ENCODE assay signal across 10 cellular contexts in the genomic region with DNA sequence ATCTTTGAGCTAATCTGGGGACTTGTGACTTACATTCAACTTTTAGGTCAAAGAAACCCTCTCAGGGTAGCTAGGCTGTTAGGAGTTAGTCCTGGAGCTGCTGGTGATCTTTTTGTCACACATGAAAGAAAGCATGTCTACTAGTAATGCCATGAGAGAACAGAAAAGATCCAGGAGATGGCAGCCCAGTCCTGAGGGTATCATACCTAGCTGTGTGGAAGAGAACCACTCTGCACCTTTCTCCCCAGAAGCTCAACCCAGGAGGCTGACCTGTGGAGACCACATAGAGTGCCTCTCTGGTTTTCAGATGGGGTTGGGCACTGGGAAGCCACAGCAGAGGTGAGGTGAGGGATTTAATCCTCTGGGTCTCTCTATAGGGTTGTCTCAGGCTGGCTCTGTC.
DNase-seq lines count a peak whose midpoint lies in the region; ATAC-seq and TF ChIP-seq lines count a peak whose summit lies in the region.
"Had no signal": no experiment of that assay in that cellular context is flagged by ENCODE, and none has a peak within 500 bp of the region (broad histone marks: within the 10 kb centered on the region; RNA-seq: fewer than 3 reads in every experiment).

No MANE protein-coding gene starts in this region.

- H3K27ac Mint-ChIP-seq in GM23338, result no peak overlapping the region

- no peak overlapping the region for H2AFZ ChIP-seq in GM23338

- H3K27me3 ChIP-seq in brain microvascular endothelial cell (replicated peaks) (no peaks in the 10 kb centered on the region), GM23338 (ENCODE audit: insufficient read depth) (no peaks in the 10 kb centered on the region)

- H3K4me2 ChIP-seq in GM23338, result no peak overlapping the region

- H3K4me3 ChIP-seq in brain microvascular endothelial cell (ENCODE audit: low read depth, low read length) (no peak overlapping the region), GM23338 (no peak overlapping the region)

- no peaks in the 10 kb centered on the region for H4K20me1 ChIP-seq in GM23338 (replicated peaks; ENCODE audit: insufficient read depth)

- H3K4me1 Mint-ChIP-seq in activated T-cell treated with anti-CD3 and anti-CD28 coated beads, Interleukin-2, amount 50 U/mL, for 4 hours (ENCODE audit: low read depth), result no peaks in the 10 kb centered on the region
- peaks cover 15% of the 10 kb centered on the region for H3K4me1 Mint-ChIP-seq in GM23338

- ATAC-seq in activated T-cell treated with anti-CD3 and anti-CD28 coated beads, Interleukin-2, amount 50 U/mL, for 4 hours, result no peak
- ATAC-seq in GM21447 (IDR thresholded peaks at IDR 0.05; ENCODE audit: unreplicated experiment) (no peak), GM23338 (no peak; the same call in 2 of the 3 replicates)

- no peaks in the 10 kb centered on the region for H3K4me1 ChIP-seq in GM23338 (ENCODE audit: insufficient read depth)

- H3K9me3 Mint-ChIP-seq in activated T-cell treated with anti-CD3 and anti-CD28 coated beads, Interleukin-2, amount 50 U/mL, for 4 hours, result no peaks in the 10 kb centered on the region
- H3K9me3 Mint-ChIP-seq in GM23338, result no peaks in the 10 kb centered on the region

- no peak overlapping the region for H3K27ac ChIP-seq in brain microvascular endothelial cell
- no peak overlapping the region for H3K27ac ChIP-seq in GM23338 (ENCODE audit: low read depth)

- in situ Hi-C loops in brain microvascular endothelial cell (cut with HindIII; ENCODE audit: low pct_ligation_motif_present, low sequenced_read_pairs), result no loop called here

- no peaks in the 10 kb centered on the region for H3F3A ChIP-seq in GM23338 (replicated peaks; ENCODE audit: low read depth)

- peak; percentile 38 for TF ChIP-seq CTCF in brain microvascular endothelial cell (IDR thresholded peaks at IDR 0.05; ENCODE audit: low read depth, low read length, missing control alignments)
- peak in 1 of 2 experiments; percentile 32; a peak in 2 of 4 replicates for TF ChIP-seq CTCF in GM23338 (conservative IDR thresholded peaks at IDR 0.05; ENCODE audit: low read depth in 2 of 2)

- H3K27me3 Mint-ChIP-seq in activated T-cell treated with anti-CD3 and anti-CD28 coated beads, Interleukin-2, amount 50 U/mL, for 4 hours (ENCODE audit: low read depth), result no peaks in the 10 kb centered on the region
- no peaks in the 10 kb centered on the region for H3K27me3 Mint-ChIP-seq in GM23338 (ENCODE audit: insufficient read depth, low read depth, poor library complexity)

- no peaks in the 10 kb centered on the region for H3K36me3 ChIP-seq in brain microvascular endothelial cell (replicated peaks)
- no peaks in the 10 kb centered on the region for H3K36me3 ChIP-seq in GM23338 (ENCODE audit: insufficient read depth)

- H3K4me3 Mint-ChIP-seq in activated T-cell treated with anti-CD3 and anti-CD28 coated beads, Interleukin-2, amount 50 U/mL, for 4 hours, result no peak overlapping the region
- H3K4me3 Mint-ChIP-seq in GM23338, result no peak overlapping the region

- no peaks in the 10 kb centered on the region for H3K79me2 ChIP-seq in GM23338 (replicated peaks; ENCODE audit: insufficient read depth)

- no peaks in the 10 kb centered on the region for H3K9me2 ChIP-seq in GM23338 (ENCODE audit: insufficient read depth)

- DNase-seq in EH (ENCODE audit: low read depth) (peak; percentile 26), NAMALWA (ENCODE audit: low spot score) (peak; percentile 7), brain microvascular endothelial cell (peak; percentile 22), midbrain (lab: John Stamatoyannopoulos, UW) (peak; percentile 0), GM23338 (ENCODE audit: low spot score) (no peak), activated gamma-delta T cell (lab: John Stamatoyannopoulos, UW) (no peak)
- no peak for DNase-seq in activated T-cell treated with anti-CD3 and anti-CD28 coated beads, Interleukin-2, amount 50 U/mL, for 4 hours
- DNase-seq: Karpas-422; stimulated activated CD4-positive, alpha-beta T cell treated with anti-CD3 and anti-CD28 coated beads, Interleukin-15, amount 100 ng/mL, for 24 hours had no signal

- H3K36me3 Mint-ChIP-seq in activated T-cell treated with anti-CD3 and anti-CD28 coated beads, Interleukin-2, amount 50 U/mL, for 4 hours (ENCODE audit: insufficient read depth), result no peaks in the 10 kb centered on the region
- no peaks in the 10 kb centered on the region for H3K36me3 Mint-ChIP-seq in GM23338 (ENCODE audit: low read depth)

TF ChIP-seq in GM23338, 12 proteins besides CTCF, POLR2A, EP300 and RAD21 (continues in another document):
- no peak for TF ChIP-seq POLR2AphosphoS5 (IDR thresholded peaks at IDR 0.05; ENCODE audit: low read depth)
- TF ChIP-seq, protein P1, sequence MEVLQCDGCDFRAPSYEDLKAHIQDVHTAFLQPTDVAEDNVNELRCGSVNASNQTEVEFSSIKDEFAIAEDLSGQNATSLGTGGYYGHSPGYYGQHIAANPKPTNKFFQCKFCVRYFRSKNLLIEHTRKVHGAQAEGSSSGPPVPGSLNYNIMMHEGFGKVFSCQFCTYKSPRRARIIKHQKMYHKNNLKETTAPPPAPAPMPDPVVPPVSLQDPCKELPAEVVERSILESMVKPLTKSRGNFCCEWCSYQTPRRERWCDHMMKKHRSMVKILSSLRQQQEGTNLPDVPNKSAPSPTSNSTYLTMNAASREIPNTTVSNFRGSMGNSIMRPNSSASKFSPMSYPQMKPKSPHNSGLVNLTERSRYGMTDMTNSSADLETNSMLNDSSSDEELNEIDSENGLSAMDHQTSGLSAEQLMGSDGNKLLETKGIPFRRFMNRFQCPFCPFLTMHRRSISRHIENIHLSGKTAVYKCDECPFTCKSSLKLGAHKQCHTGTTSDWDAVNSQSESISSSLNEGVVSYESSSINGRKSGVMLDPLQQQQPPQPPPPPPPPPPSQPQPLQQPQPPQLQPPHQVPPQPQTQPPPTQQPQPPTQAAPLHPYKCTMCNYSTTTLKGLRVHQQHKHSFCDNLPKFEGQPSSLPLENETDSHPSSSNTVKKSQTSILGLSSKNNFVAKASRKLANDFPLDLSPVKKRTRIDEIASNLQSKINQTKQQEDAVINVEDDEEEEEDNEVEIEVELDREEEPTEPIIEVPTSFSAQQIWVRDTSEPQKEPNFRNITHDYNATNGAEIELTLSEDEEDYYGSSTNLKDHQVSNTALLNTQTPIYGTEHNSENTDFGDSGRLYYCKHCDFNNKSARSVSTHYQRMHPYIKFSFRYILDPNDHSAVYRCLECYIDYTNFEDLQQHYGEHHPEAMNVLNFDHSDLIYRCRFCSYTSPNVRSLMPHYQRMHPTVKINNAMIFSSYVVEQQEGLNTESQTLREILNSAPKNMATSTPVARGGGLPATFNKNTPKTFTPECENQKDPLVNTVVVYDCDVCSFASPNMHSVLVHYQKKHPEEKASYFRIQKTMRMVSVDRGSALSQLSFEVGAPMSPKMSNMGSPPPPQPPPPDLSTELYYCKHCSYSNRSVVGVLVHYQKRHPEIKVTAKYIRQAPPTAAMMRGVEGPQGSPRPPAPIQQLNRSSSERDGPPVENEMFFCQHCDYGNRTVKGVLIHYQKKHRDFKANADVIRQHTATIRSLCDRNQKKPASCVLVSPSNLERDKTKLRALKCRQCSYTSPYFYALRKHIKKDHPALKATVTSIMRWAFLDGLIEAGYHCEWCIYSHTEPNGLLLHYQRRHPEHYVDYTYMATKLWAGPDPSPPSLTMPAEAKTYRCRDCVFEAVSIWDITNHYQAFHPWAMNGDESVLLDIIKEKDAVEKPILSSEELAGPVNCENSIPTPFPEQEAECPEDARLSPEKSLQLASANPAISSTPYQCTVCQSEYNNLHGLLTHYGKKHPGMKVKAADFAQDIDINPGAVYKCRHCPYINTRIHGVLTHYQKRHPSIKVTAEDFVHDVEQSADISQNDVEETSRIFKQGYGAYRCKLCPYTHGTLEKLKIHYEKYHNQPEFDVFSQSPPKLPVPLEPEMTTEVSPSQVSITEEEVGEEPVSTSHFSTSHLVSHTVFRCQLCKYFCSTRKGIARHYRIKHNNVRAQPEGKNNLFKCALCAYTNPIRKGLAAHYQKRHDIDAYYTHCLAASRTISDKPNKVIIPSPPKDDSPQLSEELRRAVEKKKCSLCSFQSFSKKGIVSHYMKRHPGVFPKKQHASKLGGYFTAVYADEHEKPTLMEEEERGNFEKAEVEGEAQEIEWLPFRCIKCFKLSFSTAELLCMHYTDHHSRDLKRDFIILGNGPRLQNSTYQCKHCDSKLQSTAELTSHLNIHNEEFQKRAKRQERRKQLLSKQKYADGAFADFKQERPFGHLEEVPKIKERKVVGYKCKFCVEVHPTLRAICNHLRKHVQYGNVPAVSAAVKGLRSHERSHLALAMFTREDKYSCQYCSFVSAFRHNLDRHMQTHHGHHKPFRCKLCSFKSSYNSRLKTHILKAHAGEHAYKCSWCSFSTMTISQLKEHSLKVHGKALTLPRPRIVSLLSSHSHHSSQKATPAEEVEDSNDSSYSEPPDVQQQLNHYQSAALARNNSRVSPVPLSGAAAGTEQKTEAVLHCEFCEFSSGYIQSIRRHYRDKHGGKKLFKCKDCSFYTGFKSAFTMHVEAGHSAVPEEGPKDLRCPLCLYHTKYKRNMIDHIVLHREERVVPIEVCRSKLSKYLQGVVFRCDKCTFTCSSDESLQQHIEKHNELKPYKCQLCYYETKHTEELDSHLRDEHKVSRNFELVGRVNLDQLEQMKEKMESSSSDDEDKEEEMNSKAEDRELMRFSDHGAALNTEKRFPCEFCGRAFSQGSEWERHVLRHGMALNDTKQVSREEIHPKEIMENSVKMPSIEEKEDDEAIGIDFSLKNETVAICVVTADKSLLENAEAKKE (CRISPR knock-in tag; IDR thresholded peaks at IDR 0.05), result no peak
- TF ChIP-seq EZH2 (IDR thresholded peaks at IDR 0.05; ENCODE audit: low read depth, unreplicated experiment), result no peak
- no peak for TF ChIP-seq ZNF114 (CRISPR knock-in tag; IDR thresholded peaks at IDR 0.05)
- TF ChIP-seq, protein P2, sequence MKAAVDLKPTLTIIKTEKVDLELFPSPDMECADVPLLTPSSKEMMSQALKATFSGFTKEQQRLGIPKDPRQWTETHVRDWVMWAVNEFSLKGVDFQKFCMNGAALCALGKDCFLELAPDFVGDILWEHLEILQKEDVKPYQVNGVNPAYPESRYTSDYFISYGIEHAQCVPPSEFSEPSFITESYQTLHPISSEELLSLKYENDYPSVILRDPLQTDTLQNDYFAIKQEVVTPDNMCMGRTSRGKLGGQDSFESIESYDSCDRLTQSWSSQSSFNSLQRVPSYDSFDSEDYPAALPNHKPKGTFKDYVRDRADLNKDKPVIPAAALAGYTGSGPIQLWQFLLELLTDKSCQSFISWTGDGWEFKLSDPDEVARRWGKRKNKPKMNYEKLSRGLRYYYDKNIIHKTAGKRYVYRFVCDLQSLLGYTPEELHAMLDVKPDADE (IDR thresholded peaks at IDR 0.05), result no peak
- no peak for TF ChIP-seq ZNF331 (CRISPR knock-in tag; IDR thresholded peaks at IDR 0.05; ENCODE audit: low read depth)
- no peak for TF ChIP-seq JUNB (IDR thresholded peaks at IDR 0.05; ENCODE audit: unreplicated experiment)
- TF ChIP-seq CREB1 (CRISPR knock-in tag; IDR thresholded peaks at IDR 0.05; ENCODE audit: low read depth), result no peak

Comparison
In these comparisons a context has a peak if more than half of its experiments do, and no peak if none do; other contexts are left out.
1. DNase-seq: peak in EH (single experiment), NAMALWA (single experiment), brain microvascular endothelial cell (single experiment) and midbrain (single experiment); none in activated T-cell treated with anti-CD3 and anti-CD28 coated beads, Interleukin-2, amount 50 U/mL, for 4 hours (single experiment), GM23338 (single experiment) and activated gamma-delta T cell (single experiment).